In the genomic region with DNA sequence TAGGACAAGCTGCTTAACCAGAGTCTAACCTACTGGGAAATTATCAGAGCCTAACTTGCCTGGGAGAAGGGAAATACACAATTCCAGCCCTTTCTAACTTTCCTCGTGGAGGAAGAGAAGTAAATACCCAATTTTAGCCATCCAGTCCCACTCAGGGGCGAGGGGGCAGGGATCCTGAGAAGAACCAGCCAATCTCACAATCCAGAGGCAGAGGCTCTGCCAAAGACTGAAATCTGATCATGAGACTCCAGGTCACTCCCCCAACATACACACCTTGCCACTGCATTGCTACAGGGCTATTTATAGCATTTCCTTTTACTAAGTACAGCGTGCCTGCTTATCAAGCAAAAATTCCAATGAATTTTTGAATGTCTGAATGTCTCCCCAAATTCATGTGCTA, we compare ENCODE assay signal across 1 cellular context.
TF ChIP-seq lines count a peak whose summit lies in the region.

No MANE protein-coding gene starts in this region.

TF ChIP-seq in GM23338, 12 proteins besides CTCF, POLR2A, EP300 and RAD21 (continued from another document):
- TF ChIP-seq, protein P1, sequence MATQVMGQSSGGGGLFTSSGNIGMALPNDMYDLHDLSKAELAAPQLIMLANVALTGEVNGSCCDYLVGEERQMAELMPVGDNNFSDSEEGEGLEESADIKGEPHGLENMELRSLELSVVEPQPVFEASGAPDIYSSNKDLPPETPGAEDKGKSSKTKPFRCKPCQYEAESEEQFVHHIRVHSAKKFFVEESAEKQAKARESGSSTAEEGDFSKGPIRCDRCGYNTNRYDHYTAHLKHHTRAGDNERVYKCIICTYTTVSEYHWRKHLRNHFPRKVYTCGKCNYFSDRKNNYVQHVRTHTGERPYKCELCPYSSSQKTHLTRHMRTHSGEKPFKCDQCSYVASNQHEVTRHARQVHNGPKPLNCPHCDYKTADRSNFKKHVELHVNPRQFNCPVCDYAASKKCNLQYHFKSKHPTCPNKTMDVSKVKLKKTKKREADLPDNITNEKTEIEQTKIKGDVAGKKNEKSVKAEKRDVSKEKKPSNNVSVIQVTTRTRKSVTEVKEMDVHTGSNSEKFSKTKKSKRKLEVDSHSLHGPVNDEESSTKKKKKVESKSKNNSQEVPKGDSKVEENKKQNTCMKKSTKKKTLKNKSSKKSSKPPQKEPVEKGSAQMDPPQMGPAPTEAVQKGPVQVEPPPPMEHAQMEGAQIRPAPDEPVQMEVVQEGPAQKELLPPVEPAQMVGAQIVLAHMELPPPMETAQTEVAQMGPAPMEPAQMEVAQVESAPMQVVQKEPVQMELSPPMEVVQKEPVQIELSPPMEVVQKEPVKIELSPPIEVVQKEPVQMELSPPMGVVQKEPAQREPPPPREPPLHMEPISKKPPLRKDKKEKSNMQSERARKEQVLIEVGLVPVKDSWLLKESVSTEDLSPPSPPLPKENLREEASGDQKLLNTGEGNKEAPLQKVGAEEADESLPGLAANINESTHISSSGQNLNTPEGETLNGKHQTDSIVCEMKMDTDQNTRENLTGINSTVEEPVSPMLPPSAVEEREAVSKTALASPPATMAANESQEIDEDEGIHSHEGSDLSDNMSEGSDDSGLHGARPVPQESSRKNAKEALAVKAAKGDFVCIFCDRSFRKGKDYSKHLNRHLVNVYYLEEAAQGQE (IDR thresholded peaks at IDR 0.05; ENCODE audit: unreplicated experiment) = no peak
- TF ChIP-seq EZH2 (IDR thresholded peaks at IDR 0.05; ENCODE audit: low read depth, unreplicated experiment) = no peak
